ENCODE assay signal across 18 cellular contexts in genomic region chr20:2759603-2760360, GRCh38. TPM values are rescaled to one million over a fixed set of nuclear protein-coding genes. Genes with fewer than 3 reads are reported as not detected.
DNase-seq lines count a peak whose midpoint lies in the region; ATAC-seq, FAIRE-seq and TF ChIP-seq lines count a peak whose summit lies in the region.
"Had no signal": no experiment of that assay in that cellular context is flagged by ENCODE, and none has a peak within 500 bp of the region (broad histone marks: within the 10 kb centered on the region; RNA-seq: fewer than 3 reads in every experiment).

No MANE protein-coding gene starts in this region.

- no peak for FAIRE-seq in kidney (lab: Jason Lieb, UNC)
- FAIRE-seq: A204.1, GM19239 had no signal

- no peak overlapping the region for H3K9ac ChIP-seq in kidney (ENCODE audit: low read length in 2 of 2)

- no peaks in the 10 kb centered on the region for H3K36me3 ChIP-seq in kidney (ENCODE audit: control insufficient read depth in 1 of 2, insufficient read depth in 2 of 2, low read length in 2 of 2)
- H3K36me3 ChIP-seq: HAP-1 had no signal

- H3K27ac ChIP-seq in kidney (ENCODE audit: low read depth in 2 of 2, low read length in 2 of 2) = no peak overlapping the region

- H3K4me1 ChIP-seq in kidney (ENCODE audit: control insufficient read depth in 1 of 2, insufficient read depth in 1 of 2, low read depth in 1 of 2, low read length in 2 of 2) = no peaks in the 10 kb centered on the region
- H3K4me1 ChIP-seq: HAP-1 had no signal

- peak; percentile 40 for DNase-seq in activated CD8-positive, alpha-beta memory T cell treated with anti-CD3 and anti-CD28 coated beads, Interleukin-2, amount 50 U/mL, for 48 hours
- no peak for DNase-seq in activated CD8-positive, alpha-beta memory T cell treated with anti-CD3 and anti-CD28 coated beads, Interleukin-2, amount 50 U/mL, for 4 hours
- DNase-seq in NCI-H69 (lab: John Stamatoyannopoulos, UW) (peak; percentile 39), epidermal melanocyte (ENCODE audit: insufficient read length, low spot score) (peak; percentile 12), smooth muscle cell of the brain vasculature (ENCODE audit: low read depth, low spot score) (peak; percentile 32), kidney (no peak)
- no peak for DNase-seq in stimulated activated naive CD4-positive, alpha-beta T cell treated with Interleukin-2 at 50 U/mL for 16 hours (lab: John Stamatoyannopoulos, UW)
- DNase-seq: MV-4-11; NCI-H2029 treated with DMSO at 0.1 percent for 48 hours; NCI-H524; NK-92 treated with Interleukin-12 subunit alpha and Interleukin-12 subunit beta, amount 100 ng/mL, for 24 hours; OCI-M1 had no signal

- intact Hi-C loops in kidney (cut with DNase I) = no loop called here

- TF ChIP-seq CTCF in kidney (IDR thresholded peaks at IDR 0.05; ENCODE audit: borderline replicate concordance, extremely low read depth, insufficient read depth) = no peak

- H3K9me3 ChIP-seq in kidney (ENCODE audit: control insufficient read depth in 1 of 2, low read length in 2 of 2) = no peaks in the 10 kb centered on the region
- H3K9me3 ChIP-seq: HAP-1 had no signal

- no peak overlapping the region for H3K4me3 ChIP-seq in kidney (ENCODE audit: low read length in 2 of 2)
- H3K4me3 ChIP-seq: HAP-1 had no signal

- no peak for ATAC-seq in GM18870 (IDR thresholded peaks at IDR 0.05; ENCODE audit: unreplicated experiment)

RNA-seq across cellular contexts. Expression of gene CPXM1, which starts 40.6 kb away (rescaled TPM):
- total RNA-seq in kidney = 5.2 TPM
- 7.1 TPM for polyA plus RNA-seq in kidney (ENCODE audit: insufficient read depth, low read depth, low replicate concordance)
- total RNA-seq: RPMI7951 had no signal
- polyA plus RNA-seq: CD14-positive monocyte had no signal

RNA-seq across cellular contexts. Expression of gene C20orf141, which starts 55.0 kb away (rescaled TPM):
- not detected for total RNA-seq in kidney
- polyA plus RNA-seq in kidney (ENCODE audit: insufficient read depth, low read depth, low replicate concordance) = not detected
- total RNA-seq: RPMI7951 had no signal
- polyA plus RNA-seq: CD14-positive monocyte had no signal

RNA-seq across cellular contexts. Expression of gene TMEM239, which starts 56.4 kb away (rescaled TPM):
- not detected for total RNA-seq in kidney
- polyA plus RNA-seq in kidney (ENCODE audit: insufficient read depth, low read depth, low replicate concordance) = not detected
- total RNA-seq: RPMI7951 had no signal
- polyA plus RNA-seq: CD14-positive monocyte had no signal

Comparison
In these comparisons a context has a peak if more than half of its experiments do, and no peak if none do; other contexts are left out.
1. DNase-seq: peak in activated CD8-positive, alpha-beta memory T cell treated with anti-CD3 and anti-CD28 coated beads, Interleukin-2, amount 50 U/mL, for 48 hours (single experiment), NCI-H69 (single experiment), epidermal melanocyte (single experiment) and smooth muscle cell of the brain vasculature (single experiment); none in activated CD8-positive, alpha-beta memory T cell treated with anti-CD3 and anti-CD28 coated beads, Interleukin-2, amount 50 U/mL, for 4 hours (single experiment), stimulated activated naive CD4-positive, alpha-beta T cell treated with Interleukin-2 at 50 U/mL for 16 hours (single experiment) and kidney (single experiment).